ENCODE assay signal across 1 cellular context in genomic region chr10:14489522-14490177, GRCh38.
A peak's percentile ranks its signal among the peaks of the same experiment; 100 is the strongest.
TF ChIP-seq lines count a peak whose summit lies in the region.

No MANE protein-coding gene starts in this region.

TF ChIP-seq in HepG2, 621 proteins besides CTCF, POLR2A, EP300 and RAD21 (continued from another document):
- TF ChIP-seq FOXO4 (CRISPR knock-in tag; conservative IDR thresholded peaks at IDR 0.05) (no peak), ZNF558 (CRISPR knock-in tag; IDR thresholded peaks at IDR 0.05; ENCODE audit: borderline replicate concordance) (no peak), PCBP2 (optimal IDR thresholded peaks at IDR 0.05; ENCODE audit: low read depth, low read length, poor library complexity, severe bottlenecking) (peak; percentile 71), KAT7 (CRISPR knock-in tag; IDR thresholded peaks at IDR 0.05; ENCODE audit: borderline replicate concordance) (no peak), PHB2 (IDR thresholded peaks at IDR 0.05; ENCODE audit: partially characterized antibody) (no peak)
